Comparison of ENCODE assay signal across 14 cellular contexts in genomic region chr2:19871836-19872235, GRCh38. TPM values are rescaled to one million over a fixed set of nuclear protein-coding genes. Genes with fewer than 3 reads are reported as not detected.
DNase-seq lines count a peak whose midpoint lies in the region; ATAC-seq and TF ChIP-seq lines count a peak whose summit lies in the region.
"Had no signal": no experiment of that assay in that cellular context is flagged by ENCODE, and none has a peak within 500 bp of the region (broad histone marks: within the 10 kb centered on the region; RNA-seq: fewer than 3 reads in every experiment).

No MANE protein-coding gene starts in this region.

- H3K27me3 ChIP-seq in endodermal cell (ENCODE audit: control insufficient read depth, insufficient read depth, low read length, poor library complexity, severe bottlenecking) (peaks cover 42% of the 10 kb centered on the region), spleen (replicated peaks in 1 of 7) (peaks cover 0 to 12% (median 0%) of the 10 kb centered on the region in 7 donors), HAP-1 (ENCODE audit: low read depth) (no peaks in the 10 kb centered on the region)

- peaks cover 4% of the 10 kb centered on the region for H3K4me1 Mint-ChIP-seq in endodermal cell
- H3K4me1 Mint-ChIP-seq in natural killer cell treated with Interleukin-12 subunit alpha and Interleukin-12 subunit beta and Interleukin-15 and Interleukin-18, amount 100 ng/mL, for 72 hours (ENCODE audit: low read depth in 2 of 2), result peaks cover 18% of the 10 kb centered on the region in 2 donors

- H3K36me3 Mint-ChIP-seq in endodermal cell (ENCODE audit: low read depth), result no peaks in the 10 kb centered on the region
- no peaks in the 10 kb centered on the region for H3K36me3 Mint-ChIP-seq in natural killer cell treated with Interleukin-12 subunit alpha and Interleukin-12 subunit beta and Interleukin-15 and Interleukin-18, amount 100 ng/mL, for 72 hours

- peaks cover 45% of the 10 kb centered on the region for H3K27me3 Mint-ChIP-seq in endodermal cell (ENCODE audit: insufficient read depth)
- no peaks in the 10 kb centered on the region for H3K27me3 Mint-ChIP-seq in natural killer cell treated with Interleukin-12 subunit alpha and Interleukin-12 subunit beta and Interleukin-15 and Interleukin-18, amount 100 ng/mL, for 72 hours
- H3K27me3 Mint-ChIP-seq: CD4-positive, CD25-positive, alpha-beta regulatory T cell had no signal

- no peak overlapping the region for H3K9ac ChIP-seq in endodermal cell (ENCODE audit: extremely low read depth, low read length, poor library complexity, severe bottlenecking)
- H3K9ac ChIP-seq: BLaER1 treated with 17β-estradiol and CSF1 and Interleukin-3, amounts not matched to agents 10 nM and 100 nM; GM23248 had no signal

- no peak for TF ChIP-seq POLR2A in spleen (IDR thresholded peaks at IDR 0.05)

- DNase-seq in activated effector memory CD4-positive, alpha-beta T cell treated with anti-CD3 and anti-CD28 coated beads, Interleukin-2, amount 50 U/mL, for 16 hours, result peak; percentile 47
- DNase-seq in activated effector memory CD4-positive, alpha-beta T cell treated with Interleukin-2 at 50 U/mL for 16 hours, result no peak
- peak; percentile 19 for DNase-seq in endodermal cell
- peak; percentile 53 for DNase-seq in natural killer cell treated with Interleukin-12 subunit alpha and Interleukin-12 subunit beta and Interleukin-15 and Interleukin-18, amount 100 ng/mL, for 72 hours (ENCODE audit: low spot score)
- peak; percentile 54 for DNase-seq in spleen
- DNase-seq in NK-92 treated with Interleukin-12 subunit alpha and Interleukin-12 subunit beta, amount 100 ng/mL, for 24 hours (lab: John Stamatoyannopoulos, UW), result no peak
- DNase-seq in HAP-1 (ENCODE audit: low spot score in 2 of 2), result no peak
- no peak for DNase-seq in HPDE6-E6E7 (ENCODE audit: extremely low spot score)
- DNase-seq: 8988T; ACHN; CD4-positive, CD25-positive, alpha-beta regulatory T cell; GM23248 had no signal

- no peaks in the 10 kb centered on the region for H3K4me1 ChIP-seq in endodermal cell (ENCODE audit: control insufficient read depth, insufficient read depth, low read length)
- H3K4me1 ChIP-seq in spleen, result peaks cover 3 to 25% (median 16%) of the 10 kb centered on the region in 6 donors
- no peaks in the 10 kb centered on the region for H3K4me1 ChIP-seq in HAP-1

- in situ Hi-C loops in HAP-1 (cut with MboI; ENCODE audit: low sequenced_read_pairs), result loop anchor here (25.0 kb wide), 2 partner anchors 1110 to 1360 kb away; no protein-coding TSS in a partner anchor

- H3K27ac ChIP-seq in endodermal cell (ENCODE audit: low read depth, low read length) (no peak overlapping the region), spleen (no peak overlapping the region)
- H3K27ac ChIP-seq: BLaER1 treated with 17β-estradiol and CSF1 and Interleukin-3, amounts not matched to agents 10 nM and 100 nM; GM23248 had no signal

- no peak overlapping the region for H3K4me3 Mint-ChIP-seq in endodermal cell
- H3K4me3 Mint-ChIP-seq in natural killer cell treated with Interleukin-12 subunit alpha and Interleukin-12 subunit beta and Interleukin-15 and Interleukin-18, amount 100 ng/mL, for 72 hours, result no peak overlapping the region

- intact Hi-C loops in spleen (cut with DNase I; ENCODE audit: low total_unique reads), result no loop called here

- no peak for TF ChIP-seq CTCF in endodermal cell (conservative IDR thresholded peaks at IDR 0.05)
- TF ChIP-seq CTCF in spleen (IDR thresholded peaks at IDR 0.05 in 8 of 11, conservative IDR thresholded peaks at IDR 0.05 in 3 of 11), result no peak

- no peak overlapping the region for H3K27ac Mint-ChIP-seq in endodermal cell
- no peak overlapping the region for H3K27ac Mint-ChIP-seq in natural killer cell treated with Interleukin-12 subunit alpha and Interleukin-12 subunit beta and Interleukin-15 and Interleukin-18, amount 100 ng/mL, for 72 hours

- H3K36me3 ChIP-seq in endodermal cell (ENCODE audit: control insufficient read depth, insufficient read depth, low read length), result no peaks in the 10 kb centered on the region
- peaks cover 0 to 22% (median 0%) of the 10 kb centered on the region in 6 donors for H3K36me3 ChIP-seq in spleen
- no peaks in the 10 kb centered on the region for H3K36me3 ChIP-seq in HAP-1 (replicated peaks)
- H3K36me3 ChIP-seq: BLaER1 treated with 17β-estradiol and CSF1 and Interleukin-3, amounts not matched to agents 10 nM and 100 nM had no signal

- H3K9me3 Mint-ChIP-seq in endodermal cell, result no peaks in the 10 kb centered on the region
- H3K9me3 Mint-ChIP-seq in natural killer cell treated with Interleukin-12 subunit alpha and Interleukin-12 subunit beta and Interleukin-15 and Interleukin-18, amount 100 ng/mL, for 72 hours, result no peaks in the 10 kb centered on the region
- H3K9me3 Mint-ChIP-seq: CD4-positive, CD25-positive, alpha-beta regulatory T cell had no signal

- no peak for ATAC-seq in natural killer cell treated with Interleukin-12 subunit alpha and Interleukin-12 subunit beta and Interleukin-15 and Interleukin-18, amount 100 ng/mL, for 72 hours
- ATAC-seq: GM12878 had no signal

- WGBS in endodermal cell (ENCODE audit: insufficient coverage in 1 of 2, insufficient read length in 1 of 2), 2 experiments, result 88% methylated on average over 2 of the region's 2 CpGs; no CpG with 5 or more reads in 1 of the 2 experiments
- WGBS in spleen, 5 donors, result 80 to 100% (median 95%) methylated on average over 2 of the region's 2 CpGs

- H3K9me3 ChIP-seq in endodermal cell (ENCODE audit: control insufficient read depth, low read length), result no peaks in the 10 kb centered on the region
- no peaks in the 10 kb centered on the region for H3K9me3 ChIP-seq in spleen
- H3K9me3 ChIP-seq in HAP-1, result no peaks in the 10 kb centered on the region
- H3K9me3 ChIP-seq: BLaER1 treated with 17β-estradiol and CSF1 and Interleukin-3, amounts not matched to agents 10 nM and 100 nM had no signal

- H3K4me3 ChIP-seq in endodermal cell (ENCODE audit: low read length) (no peak overlapping the region), spleen (no peak overlapping the region), HAP-1 (no peak overlapping the region)
- H3K4me3 ChIP-seq: BLaER1 treated with 17β-estradiol and CSF1 and Interleukin-3, amounts not matched to agents 10 nM and 100 nM; GM12878; GM23248 had no signal

RNA-seq across cellular contexts. Expression of gene TTC32, which starts 29.9 kb away (rescaled TPM):
- 10 to 100 TPM; 10.2 to 13.0 TPM for total RNA-seq in endodermal cell
- 19.4 TPM for polyA plus RNA-seq in endodermal cell (2013, experiment 1 of 2)
- polyA plus RNA-seq in endodermal cell (2013, experiment 2 of 2), result 19.7 TPM
- 10 to 100 TPM; 14.8 to 17.8 TPM for total RNA-seq in natural killer cell treated with Interleukin-12 subunit alpha and Interleukin-12 subunit beta and Interleukin-15 and Interleukin-18, amount 100 ng/mL, for 72 hours
- total RNA-seq in spleen, result 10 to 100 TPM; 17.7 to 32.8 (median 24.5) TPM
- 10 to 100 TPM; 24.8 to 47.6 (median 32.1) TPM for polyA plus RNA-seq in spleen

Comparison
In these comparisons a context has a peak if more than half of its experiments do, and no peak if none do; other contexts are left out.
1. DNase-seq: peak in activated effector memory CD4-positive, alpha-beta T cell treated with anti-CD3 and anti-CD28 coated beads, Interleukin-2, amount 50 U/mL, for 16 hours (single experiment), endodermal cell (single experiment), natural killer cell treated with Interleukin-12 subunit alpha and Interleukin-12 subunit beta and Interleukin-15 and Interleukin-18, amount 100 ng/mL, for 72 hours (single experiment) and spleen (single experiment); none in activated effector memory CD4-positive, alpha-beta T cell treated with Interleukin-2 at 50 U/mL for 16 hours (single experiment), NK-92 treated with Interleukin-12 subunit alpha and Interleukin-12 subunit beta, amount 100 ng/mL, for 24 hours (single experiment), HAP-1 (0 of 2) and HPDE6-E6E7 (single experiment).